Comparison of ENCODE assay signal across 17 cellular contexts in genomic region chr2:3460831-3461544, GRCh38. TPM values are rescaled to one million over a fixed set of nuclear protein-coding genes. Genes with fewer than 3 reads are reported as not detected.
DNase-seq lines count a peak whose midpoint lies in the region; ATAC-seq and TF ChIP-seq lines count a peak whose summit lies in the region.
"Had no signal": no experiment of that assay in that cellular context is flagged by ENCODE, and none has a peak within 500 bp of the region (broad histone marks: within the 10 kb centered on the region; RNA-seq: fewer than 3 reads in every experiment).

No MANE protein-coding gene starts in this region.

- WGBS in testis, 2 donors = 68 to 78% methylated on average over 21 to 34 of the region's 34 CpGs

- no peaks in the 10 kb centered on the region for H3K9me3 ChIP-seq in left lung
- H3K9me3 ChIP-seq in testis = no peaks in the 10 kb centered on the region
- H3K9me3 ChIP-seq: breast epithelium, gastroesophageal sphincter had no signal

- H3K4me3 ChIP-seq in left lung (no peak overlapping the region), testis (no peak overlapping the region), H7 (ENCODE audit: insufficient read depth, low read depth, low read length) (no peak overlapping the region)
- H3K4me3 ChIP-seq: gastroesophageal sphincter had no signal

- no peak overlapping the region for H3K27ac ChIP-seq in left lung
- peak overlapping the region; percentile 55 to 76 for H3K27ac ChIP-seq in testis

- no peak for TF ChIP-seq CTCF in WTC11 (IDR thresholded peaks at IDR 0.05)
- no peak for TF ChIP-seq CTCF in left lung (IDR thresholded peaks at IDR 0.05)
- TF ChIP-seq CTCF in testis (IDR thresholded peaks at IDR 0.05) = no peak

- H3K4me3 Mint-ChIP-seq in activated CD4-positive, alpha-beta T cell treated with anti-CD3 and anti-CD28 coated beads for 36 hours = no peak overlapping the region
- H3K4me3 Mint-ChIP-seq in WTC11 = no peak overlapping the region
- H3K4me3 Mint-ChIP-seq: endodermal cell had no signal

- H3K36me3 Mint-ChIP-seq in activated CD4-positive, alpha-beta T cell treated with anti-CD3 and anti-CD28 coated beads for 36 hours (ENCODE audit: low read depth) = peaks cover 14% of the 10 kb centered on the region
- H3K36me3 Mint-ChIP-seq in WTC11 = peaks cover 19% of the 10 kb centered on the region

- H3K4me1 ChIP-seq in left lung = peaks cover 0 to 8% of the 10 kb centered on the region in 2 donors
- peaks cover 38% of the 10 kb centered on the region for H3K4me1 ChIP-seq in testis
- H3K4me1 ChIP-seq: breast epithelium had no signal

- intact Hi-C loops in activated CD4-positive, alpha-beta T cell treated with anti-CD3 and anti-CD28 coated beads for 36 hours (cut with DNase I, micrococcal nuclease) = loop anchor here in 1 of 2 experiments (5.0 kb wide), 1 partner anchor 39 kb away; no protein-coding TSS in a partner anchor
- intact Hi-C loops in left lung (cut with DNase I) = no loop called here
- intact Hi-C loops in testis (cut with DNase I; ENCODE audit: low total_unique reads) = no loop called here

- no peaks in the 10 kb centered on the region for H3K9me3 Mint-ChIP-seq in activated CD4-positive, alpha-beta T cell treated with anti-CD3 and anti-CD28 coated beads for 36 hours (ENCODE audit: low read depth)
- no peaks in the 10 kb centered on the region for H3K9me3 Mint-ChIP-seq in WTC11
- H3K9me3 Mint-ChIP-seq: activated T-helper 17 cell treated with anti-CD3 and anti-CD28 coated beads, Interleukin-2, amount 50 U/mL, for 72 hours; endodermal cell; T-cell had no signal

- no peak for ATAC-seq in activated CD4-positive, alpha-beta T cell treated with anti-CD3 and anti-CD28 coated beads for 36 hours
- ATAC-seq in WTC11 = no peak; the same call in 1 of the 2 replicates
- ATAC-seq in left lung = no peak
- ATAC-seq in HG03108 (IDR thresholded peaks at IDR 0.05; ENCODE audit: unreplicated experiment) = no peak
- ATAC-seq: activated T-helper 17 cell treated with anti-CD3 and anti-CD28 coated beads, Interleukin-2, amount 50 U/mL, for 72 hours; gastroesophageal sphincter had no signal

- CTCF ChIA-PET in activated CD4-positive, alpha-beta T cell treated with anti-CD3 and anti-CD28 coated beads for 36 hours (lab: Charles Lee) = interaction anchor here (0.9 to 3.7 kb wide), 9 partner anchors 13 to 191 kb away, joined by 3 to 18 read pairs (median 5); no protein-coding TSS in a partner anchor
- CTCF ChIA-PET in WTC11 (lab: Charles Lee) = interaction anchor here (1.0 to 5.1 kb wide), 9 partner anchors 10 to 281 kb away, joined by 3 to 30 read pairs (median 7); no protein-coding TSS in a partner anchor

- TF ChIP-seq POLR2A in testis (IDR thresholded peaks at IDR 0.05) = no peak

- peaks cover 9% of the 10 kb centered on the region for H3K4me1 Mint-ChIP-seq in activated CD4-positive, alpha-beta T cell treated with anti-CD3 and anti-CD28 coated beads for 36 hours
- peaks cover 26% of the 10 kb centered on the region for H3K4me1 Mint-ChIP-seq in WTC11
- H3K4me1 Mint-ChIP-seq: activated T-helper 17 cell treated with anti-CD3 and anti-CD28 coated beads, Interleukin-2, amount 50 U/mL, for 72 hours had no signal

- POLR2A ChIA-PET in activated CD4-positive, alpha-beta T cell treated with anti-CD3 and anti-CD28 coated beads for 36 hours (lab: Charles Lee) = no interaction called here
- POLR2A ChIA-PET in WTC11 (lab: Charles Lee) = no interaction called here

- peak overlapping the region; percentile 42 for H3K27ac Mint-ChIP-seq in activated CD4-positive, alpha-beta T cell treated with anti-CD3 and anti-CD28 coated beads for 36 hours
- H3K27ac Mint-ChIP-seq in WTC11 = no peak overlapping the region; the same call in 1 of the 2 replicates
- H3K27ac Mint-ChIP-seq: endodermal cell, T-cell had no signal

- peaks cover 0 to 82% of the 10 kb centered on the region in 2 donors for H3K36me3 ChIP-seq in left lung
- no peaks in the 10 kb centered on the region for H3K36me3 ChIP-seq in testis (ENCODE audit: low read depth, missing control alignments)
- peaks cover 4% of the 10 kb centered on the region for H3K36me3 ChIP-seq in H7 (replicated peaks; ENCODE audit: control insufficient read depth, insufficient read depth, low read length)

- H3K27me3 ChIP-seq in left lung = no peaks in the 10 kb centered on the region
- no peaks in the 10 kb centered on the region for H3K27me3 ChIP-seq in testis
- no peaks in the 10 kb centered on the region for H3K27me3 ChIP-seq in H7 (ENCODE audit: control insufficient read depth, insufficient read depth, low read length)
- H3K27me3 ChIP-seq: breast epithelium, gastroesophageal sphincter had no signal

- H3K27me3 Mint-ChIP-seq in activated CD4-positive, alpha-beta T cell treated with anti-CD3 and anti-CD28 coated beads for 36 hours = no peaks in the 10 kb centered on the region
- no peaks in the 10 kb centered on the region for H3K27me3 Mint-ChIP-seq in WTC11 (ENCODE audit: low read depth)
- H3K27me3 Mint-ChIP-seq: activated T-helper 17 cell treated with anti-CD3 and anti-CD28 coated beads, Interleukin-2, amount 50 U/mL, for 72 hours; T-cell had no signal

- no peak for DNase-seq in activated CD4-positive, alpha-beta T cell treated with anti-CD3 and anti-CD28 coated beads for 36 hours
- DNase-seq in activated CD4-positive, alpha-beta T cell treated with anti-CD3 and anti-CD28 coated beads, Interleukin-2, amount 50 U/mL, for 4 hours = no peak
- DNase-seq in WTC11 (ENCODE audit: low spot score) (no peak), left lung (peak; percentile 27 to 71), testis (peak; percentile 84), activated gamma-delta T cell (lab: John Stamatoyannopoulos, UW) (no peak), H7 (no peak)
- DNase-seq: activated CD4-positive, alpha-beta T cell treated with anti-CD3 and anti-CD28 coated beads for 1 hour; endodermal cell; Kasumi-1; NCI-H2171; T-cell; trophoblast cell had no signal

TF ChIP-seq in WTC11, 78 proteins besides CTCF, POLR2A, EP300 and RAD21:
- TF ChIP-seq ESRRA (CRISPR knock-in tag; IDR thresholded peaks at IDR 0.05; ENCODE audit: borderline replicate concordance) = 0 out of 2 replicates have a peak, but pooled peaks have one; percentile 18
- TF ChIP-seq ZNF532 (CRISPR knock-in tag; IDR thresholded peaks at IDR 0.05; ENCODE audit: borderline replicate concordance) = no peak

RNA-seq across cellular contexts. Expression of gene ADI1, which starts 58.3 kb away (rescaled TPM):
- total RNA-seq in activated CD4-positive, alpha-beta T cell treated with anti-CD3 and anti-CD28 coated beads for 36 hours = 10 to 100 TPM; 32.3 to 33.3 TPM
- total RNA-seq in WTC11 (2021) = 20.1 to 21.4 TPM (median 20.1 TPM) in 3 replicates
- 10 to 100 TPM; 72.0 to 83.8 TPM for total RNA-seq in left lung
- 10 to 100 TPM; 41.6 to 52.5 TPM for total RNA-seq in testis
- polyA plus RNA-seq in testis (ENCODE audit: insufficient read depth, low read depth, low replicate concordance) = 41.1 TPM
- 19.8 and 21.0 TPM in 2 replicates for total RNA-seq in H7 (2014; rRNA removed; shearing (Covaris generic))

Comparison
In these comparisons a context has a peak if more than half of its experiments do, and no peak if none do; other contexts are left out.
1. DNase-seq: peak in left lung (2 of 2) and testis (single experiment); none in activated CD4-positive, alpha-beta T cell treated with anti-CD3 and anti-CD28 coated beads for 36 hours (single experiment), activated CD4-positive, alpha-beta T cell treated with anti-CD3 and anti-CD28 coated beads, Interleukin-2, amount 50 U/mL, for 4 hours (0 of 2), WTC11 (single experiment), activated gamma-delta T cell (single experiment) and H7 (single experiment).
2. H3K27ac ChIP-seq: peak in testis (2 of 2); none in left lung (0 of 2).